Comparison of ENCODE assay signal across 18 cellular contexts in genomic region chr5:171518916-171519315, GRCh38.
DNase-seq lines count a peak whose midpoint lies in the region; TF ChIP-seq lines count a peak whose summit lies in the region.
"Had no signal": no experiment of that assay in that cellular context is flagged by ENCODE, and none has a peak within 500 bp of the region (broad histone marks: within the 10 kb centered on the region; RNA-seq: fewer than 3 reads in every experiment).

No MANE protein-coding gene starts in this region.

- H2BK5ac ChIP-seq in mesendoderm (ENCODE audit: low read length) = no peak overlapping the region
- H2BK5ac ChIP-seq in neuronal stem cell (ENCODE audit: low read length) = peak overlapping the region; percentile 14

- dilution Hi-C loops in mammary epithelial cell (cut with HindIII; ENCODE audit: low sequenced_read_pairs) = loop anchor here (5.0 kb wide), 2 partner anchors 47 to 82 kb away; no protein-coding TSS in a partner anchor

- no peak overlapping the region for H4K5ac ChIP-seq in mesendoderm (ENCODE audit: low read length)

- H3K4me2 ChIP-seq in mammary epithelial cell (ENCODE audit: insufficient read depth, low read depth, low read length) (no peak overlapping the region), mesendoderm (ENCODE audit: low read length) (no peak overlapping the region), neuronal stem cell (ENCODE audit: insufficient read depth, low read length, poor library complexity, severe bottlenecking) (no peak overlapping the region)
- H3K4me2 ChIP-seq: A549 had no signal

- peaks cover 23% of the 10 kb centered on the region for H3K4me1 Mint-ChIP-seq in MCF 10A (ENCODE audit: insufficient read depth, unreplicated experiment)

- H3K23ac ChIP-seq in mesendoderm (ENCODE audit: low read length) (no peak overlapping the region), neuronal stem cell (ENCODE audit: low read depth, low read length, poor library complexity) (peak overlapping the region; percentile 82)

- H3K56ac ChIP-seq in mesendoderm (ENCODE audit: low read length) = peak overlapping the region; percentile 62

- H3K27me3 Mint-ChIP-seq in MCF 10A (ENCODE audit: insufficient read depth, unreplicated experiment) = no peaks in the 10 kb centered on the region
- H3K27me3 Mint-ChIP-seq: CD4-positive, alpha-beta T cell had no signal

- no peak overlapping the region for H4K8ac ChIP-seq in mesendoderm (ENCODE audit: low read depth, low read length)
- H4K8ac ChIP-seq in neuronal stem cell (ENCODE audit: low read depth, low read length) = no peak overlapping the region

- in situ Hi-C loops in mammary epithelial cell (cut with MboI; ENCODE audit: low sequenced_read_pairs in 2 of 2) = no loop called here

- H2AFZ ChIP-seq in mammary epithelial cell (ENCODE audit: low read depth, low read length) = no peak overlapping the region
- peak overlapping the region; percentile 36 for H2AFZ ChIP-seq in neuronal stem cell (ENCODE audit: low read length)

- no peaks in the 10 kb centered on the region for H3K36me3 ChIP-seq in mammary epithelial cell (ENCODE audit: insufficient read depth, low read length)
- no peaks in the 10 kb centered on the region for H3K36me3 ChIP-seq in mesendoderm (ENCODE audit: control insufficient read depth, insufficient read depth, low read length)
- no peaks in the 10 kb centered on the region for H3K36me3 ChIP-seq in neuronal stem cell (replicated peaks in 1 of 2; ENCODE audit: control insufficient read depth in 2 of 2, insufficient read depth in 2 of 2, low read length in 2 of 2)

- WGBS in mammary epithelial cell (ENCODE audit: low coverage, missing lambda C conversion rate) = 97% methylated on average over 12 of the region's 13 CpGs
- no CpG with 5 or more reads among the region's 13 CpGs for WGBS in mesendoderm (ENCODE audit: extremely low coverage, insufficient coverage, low lambda C conversion rate)
- WGBS in neuronal stem cell (ENCODE audit: extremely low coverage in 2 of 2, insufficient read length in 2 of 2, insufficient replicate concordance in 1 of 2), 2 donors = no CpG with 5 or more reads among the region's 13 CpGs

- H3K4me3 ChIP-seq in mammary epithelial cell (replicated peaks in 1 of 3; ENCODE audit: insufficient read depth in 1 of 3, low read depth in 2 of 3, low read length in 3 of 3) = no peak overlapping the region
- H3K4me3 ChIP-seq in mesendoderm (ENCODE audit: low read length) = no peak overlapping the region
- no peak overlapping the region for H3K4me3 ChIP-seq in neuronal stem cell (ENCODE audit: low read length in 2 of 2)
- H3K4me3 ChIP-seq in dorsolateral prefrontal cortex = no peak overlapping the region
- H3K4me3 ChIP-seq: A549 had no signal

- TF ChIP-seq CTCF in MCF 10A (IDR thresholded peaks at IDR 0.05; ENCODE audit: unreplicated experiment) (no peak), mammary epithelial cell (conservative IDR thresholded peaks at IDR 0.05 in 1 of 2, IDR thresholded peaks at IDR 0.05 in 1 of 2; ENCODE audit: extremely low read depth in 1 of 2, insufficient read depth in 1 of 2, low read depth in 1 of 2, low read length in 2 of 2) (no peak), RWPE1 (conservative IDR thresholded peaks at IDR 0.05; ENCODE audit: low read depth) (no peak), dorsolateral prefrontal cortex (IDR thresholded peaks at IDR 0.05 in 54 of 56, conservative IDR thresholded peaks at IDR 0.05 in 2 of 56; ENCODE audit: low read depth in 1 of 56, partially characterized antibody in 56 of 56) (no peak)

- H3K4me1 ChIP-seq in mammary epithelial cell (ENCODE audit: insufficient read depth, low read length) (peaks cover 26% of the 10 kb centered on the region), mesendoderm (ENCODE audit: control insufficient read depth, low read depth, low read length) (peaks cover 17% of the 10 kb centered on the region), neuronal stem cell (ENCODE audit: control insufficient read depth in 2 of 2, insufficient read depth in 1 of 2, low read depth in 1 of 2, low read length in 2 of 2) (peaks cover 11 to 24% of the 10 kb centered on the region in 2 donors)

- H3K79me1 ChIP-seq in mesendoderm (ENCODE audit: low read length) = no peaks in the 10 kb centered on the region
- H3K79me1 ChIP-seq in neuronal stem cell (ENCODE audit: low read depth, low read length) = peaks cover 2% of the 10 kb centered on the region

- H3K27me3 ChIP-seq in mammary epithelial cell (ENCODE audit: insufficient read depth, low read length) (no peaks in the 10 kb centered on the region), mesendoderm (ENCODE audit: insufficient read depth, low read length, poor library complexity) (no peaks in the 10 kb centered on the region), neuronal stem cell (ENCODE audit: control insufficient read depth in 3 of 3, insufficient read depth in 3 of 3, low read depth in 1 of 3, low read length in 3 of 3) (peaks cover 0 to 9% (median 0%) of the 10 kb centered on the region in 3 experiments), dorsolateral prefrontal cortex (no peaks in the 10 kb centered on the region)

- no peaks in the 10 kb centered on the region for H3K9me3 Mint-ChIP-seq in MCF 10A (ENCODE audit: unreplicated experiment)
- H3K9me3 Mint-ChIP-seq: CD4-positive, alpha-beta T cell had no signal

- H2BK12ac ChIP-seq in neuronal stem cell (ENCODE audit: low read length) = peak overlapping the region; percentile 96

- H3K9me3 ChIP-seq in mammary epithelial cell (replicated peaks; ENCODE audit: insufficient read depth, low read length) = no peaks in the 10 kb centered on the region
- H3K9me3 ChIP-seq in neuronal stem cell (replicated peaks in 1 of 2; ENCODE audit: control insufficient read depth in 2 of 2, insufficient read depth in 1 of 2, low read depth in 1 of 2, low read length in 2 of 2) = no peaks in the 10 kb centered on the region
- H3K9me3 ChIP-seq: A549, Caco-2 had no signal

- H3K4ac ChIP-seq in mesendoderm (ENCODE audit: low read depth, low read length) (no peak overlapping the region), neuronal stem cell (ENCODE audit: low read length) (no peak overlapping the region)

- no peak overlapping the region for H3K27ac ChIP-seq in mammary epithelial cell (ENCODE audit: insufficient read depth, low read depth, low read length)
- H3K27ac ChIP-seq in RWPE1 = 0 out of 2 replicates have a peak overlapping the region, but pooled peaks have one; percentile 97
- H3K27ac ChIP-seq in mesendoderm (ENCODE audit: low read depth, low read length) = no peak overlapping the region
- H3K27ac ChIP-seq in neuronal stem cell (replicated peaks; ENCODE audit: low read length) = no peak overlapping the region
- H3K27ac ChIP-seq in dorsolateral prefrontal cortex = no peak overlapping the region
- H3K27ac ChIP-seq: 22Rv1, C4-2B had no signal

- no peak overlapping the region for H4K91ac ChIP-seq in neuronal stem cell (ENCODE audit: low read depth, low read length, poor library complexity)

- no peaks in the 10 kb centered on the region for H4K20me1 ChIP-seq in mammary epithelial cell (ENCODE audit: insufficient read depth, low read length)

- H2BK120ac ChIP-seq in mesendoderm (ENCODE audit: low read depth, low read length) (no peak overlapping the region), neuronal stem cell (ENCODE audit: low read depth, low read length) (no peak overlapping the region)

- H3K79me2 ChIP-seq in mammary epithelial cell (ENCODE audit: insufficient read depth, low read length) (no peaks in the 10 kb centered on the region), mesendoderm (ENCODE audit: control insufficient read depth, insufficient read depth, low read length) (no peaks in the 10 kb centered on the region)

- no peak overlapping the region for H2AK5ac ChIP-seq in mesendoderm (ENCODE audit: low read length)
- H2AK5ac ChIP-seq in neuronal stem cell (ENCODE audit: low read depth, low read length) = peak overlapping the region; percentile 87

- intact Hi-C loops in MCF 10A (cut with micrococcal nuclease) = no loop called here
- intact Hi-C loops in mammary epithelial cell (cut with micrococcal nuclease) = no loop called here
- intact Hi-C loops in dorsolateral prefrontal cortex (cut with DNase I) = no loop called here

- no TSS peak for BruUV-seq in MCF 10A (replicated peaks; lab: Mats Ljungman, UMichigan)
- BruUV-seq in mammary epithelial cell (replicated peaks; lab: Mats Ljungman, UMichigan) = no TSS peak

- H3K18ac ChIP-seq in mesendoderm (ENCODE audit: low read length) (no peak overlapping the region), neuronal stem cell (ENCODE audit: low read length) (peak overlapping the region; percentile 80)

- no peak overlapping the region for H3K4me3 Mint-ChIP-seq in MCF 10A (ENCODE audit: unreplicated experiment)
- H3K4me3 Mint-ChIP-seq: CD4-positive, alpha-beta T cell had no signal

- DNase-seq in MCF 10A (ENCODE audit: unreplicated experiment) (no peak), mammary epithelial cell (no peak), RWPE1 (ENCODE audit: low spot score) (no peak), mesendoderm (no peak), neuronal stem cell (ENCODE audit: low spot score) (no peak), DMS53 treated with DMSO at 0.1 percent for 48 hours (lab: John Stamatoyannopoulos, UW; ENCODE audit: unreplicated experiment) (no peak), dorsolateral prefrontal cortex (no peak), SW 1271 (lab: John Stamatoyannopoulos, UW) (no peak)
- DNase-seq: AML-193; Caco-2; CD4-positive, alpha-beta T cell; DMS79; GDM1; GOT3; HCEC 1CT had no signal

- H3K9ac ChIP-seq in mammary epithelial cell (ENCODE audit: insufficient read depth, low read length) = no peak overlapping the region
- no peak overlapping the region for H3K9ac ChIP-seq in mesendoderm (ENCODE audit: low read length)
- H3K9ac ChIP-seq in neuronal stem cell (ENCODE audit: low read depth, low read length, poor library complexity) = no peak overlapping the region

- POLR2A ChIA-PET in MCF 10A (lab: Yijun Ruan, JAX) = interaction anchor here (0.7 kb wide), 1 partner anchor 262 kb away, joined by 3 read pairs; no protein-coding TSS in a partner anchor
- POLR2A ChIA-PET in RWPE1 (lab: Yijun Ruan, JAX; ENCODE audit: low non-redundant PET) = no interaction called here

- peak overlapping the region; percentile 88 for H3K27ac Mint-ChIP-seq in MCF 10A (ENCODE audit: low read depth, unreplicated experiment)
- H3K27ac Mint-ChIP-seq: CD4-positive, alpha-beta T cell had no signal

- H3K14ac ChIP-seq in neuronal stem cell (ENCODE audit: low read length) = no peak overlapping the region

- H2BK15ac ChIP-seq in mesendoderm (replicated peaks; ENCODE audit: low read depth) = no peak overlapping the region
- peak overlapping the region; percentile 71 for H2BK15ac ChIP-seq in neuronal stem cell (ENCODE audit: low read length)

- CTCF ChIA-PET in MCF 10A (lab: Yijun Ruan, JAX) (interaction anchor here (0.7 kb wide), 2 partner anchors 145 to 253 kb away, joined by 3 read pairs; no protein-coding TSS in a partner anchor), mammary epithelial cell (lab: Charles Lee; ENCODE audit: low non-redundant PET) (no interaction called here), RWPE1 (lab: Yijun Ruan, JAX) (no interaction called here)

- no peaks in the 10 kb centered on the region for H3K36me3 Mint-ChIP-seq in MCF 10A (ENCODE audit: insufficient read depth, unreplicated experiment)
